In genomic region chr12:50400638-50401382, GRCh38 we compare ENCODE assay signal across 1 cellular context.
A peak's percentile ranks its signal among the peaks of the same experiment; 100 is the strongest.
TF ChIP-seq lines count a peak whose summit lies in the region.

TSS of gene LARP4 (plus strand) at chr12:50400885. CDS start at chr12:50401011, 126 bp downstream.

TF ChIP-seq in HepG2, 621 proteins besides CTCF, POLR2A, EP300 and RAD21 (continued from another document and continues in another):
- TF ChIP-seq ZNF646 (CRISPR knock-in tag; IDR thresholded peaks at IDR 0.05) (0 out of 2 replicates have a peak, but pooled peaks have one; percentile 69), BRD4 (CRISPR knock-in tag; IDR thresholded peaks at IDR 0.05) (peak; percentile 41; the same call in 1 of the 2 replicates), ZNF781 (CRISPR knock-in tag; IDR thresholded peaks at IDR 0.05; ENCODE audit: borderline replicate concordance, not compliant biosample characterization) (peak; percentile 30), NPAS2 (CRISPR knock-in tag; IDR thresholded peaks at IDR 0.05; ENCODE audit: borderline replicate concordance) (no peak), DMAP1 (CRISPR knock-in tag; IDR thresholded peaks at IDR 0.05) (peak; percentile 93; the same call in 1 of the 2 replicates), SRY (CRISPR knock-in tag; IDR thresholded peaks at IDR 0.05) (no peak; the same call in 1 of the 2 replicates), POLR2AphosphoS2 (IDR thresholded peaks at IDR 0.05; ENCODE audit: low read depth, low read length) (0 out of 2 replicates have a peak, but pooled peaks have one; percentile 60), ZNF562 (CRISPR knock-in tag; IDR thresholded peaks at IDR 0.05; ENCODE audit: borderline replicate concordance) (no peak), GFI1 (CRISPR knock-in tag; IDR thresholded peaks at IDR 0.05; ENCODE audit: borderline replicate concordance) (peak; percentile 75), HOXD1 (CRISPR knock-in tag; IDR thresholded peaks at IDR 0.05) (peak; percentile 64; the same call in 1 of the 2 replicates), PBX2 (CRISPR knock-in tag; IDR thresholded peaks at IDR 0.05) (no peak), TCF12 (IDR thresholded peaks at IDR 0.05) (no peak), TCF12 (CRISPR knock-in tag; IDR thresholded peaks at IDR 0.05) (no peak), ZSCAN31 (CRISPR knock-in tag; IDR thresholded peaks at IDR 0.05; ENCODE audit: low read depth) (peak; percentile 57), RARA (CRISPR knock-in tag; IDR thresholded peaks at IDR 0.05) (no peak; the same call in 1 of the 2 replicates), ZNF816 (CRISPR knock-in tag; IDR thresholded peaks at IDR 0.05; ENCODE audit: borderline replicate concordance) (peak; percentile 85), GRHL1 (CRISPR knock-in tag; conservative IDR thresholded peaks at IDR 0.05) (no peak), NCOA5 (CRISPR knock-in tag; IDR thresholded peaks at IDR 0.05) (no peak), ZNF543 (CRISPR knock-in tag; IDR thresholded peaks at IDR 0.05) (peak; percentile 76; the same call in 1 of the 2 replicates), SMARCC2 (IDR thresholded peaks at IDR 0.05) (no peak), ATF2 (CRISPR knock-in tag; IDR thresholded peaks at IDR 0.05) (0 out of 2 replicates have a peak, but pooled peaks have one; percentile 64), ZNF619 (CRISPR knock-in tag; IDR thresholded peaks at IDR 0.05) (peak; percentile 57; the same call in 1 of the 2 replicates), SIN3B (IDR thresholded peaks at IDR 0.05; ENCODE audit: low read length) (peak; percentile 67; the same call in 1 of the 2 replicates), SRSF4 (IDR thresholded peaks at IDR 0.05; ENCODE audit: low read depth, low read length, poor library complexity, severe bottlenecking) (no peak), ZNF446 (CRISPR knock-in tag; IDR thresholded peaks at IDR 0.05) (0 out of 2 replicates have a peak, but pooled peaks have one; percentile 26), CCDC6 (CRISPR knock-in tag; IDR thresholded peaks at IDR 0.05) (peak; percentile 65; the same call in 1 of the 2 replicates), ZNF749 (CRISPR knock-in tag; IDR thresholded peaks at IDR 0.05; ENCODE audit: borderline replicate concordance) (peak; percentile 66; the same call in 1 of the 2 replicates), RFX5 (IDR thresholded peaks at IDR 0.05; ENCODE audit: low read depth, low read length) (no peak), ZNF615 (CRISPR knock-in tag; IDR thresholded peaks at IDR 0.05; ENCODE audit: borderline replicate concordance) (peak; percentile 82), TBX2 (CRISPR knock-in tag; IDR thresholded peaks at IDR 0.05; ENCODE audit: borderline replicate concordance) (peak; percentile 84), CREBL2 (CRISPR knock-in tag; IDR thresholded peaks at IDR 0.05; ENCODE audit: borderline replicate concordance) (no peak), MAFG (CRISPR knock-in tag; IDR thresholded peaks at IDR 0.05) (peak; percentile 17; the same call in 1 of the 2 replicates), RFXAP (CRISPR knock-in tag; IDR thresholded peaks at IDR 0.05; ENCODE audit: borderline replicate concordance) (no peak), ZBTB3 (CRISPR knock-in tag; IDR thresholded peaks at IDR 0.05; ENCODE audit: borderline replicate concordance, low read depth) (peak; percentile 55; the same call in 1 of the 2 replicates), XRCC5 (optimal IDR thresholded peaks at IDR 0.05; ENCODE audit: low read length) (peak; percentile 43), ZNF383 (CRISPR knock-in tag; IDR thresholded peaks at IDR 0.05; ENCODE audit: borderline replicate concordance) (no peak), ZFYVE20 (CRISPR knock-in tag; IDR thresholded peaks at IDR 0.05; ENCODE audit: borderline replicate concordance, low read depth) (no peak), ZNF124 (CRISPR knock-in tag; IDR thresholded peaks at IDR 0.05) (peak; percentile 67; the same call in 1 of the 2 replicates), E2F2 (CRISPR knock-in tag; IDR thresholded peaks at IDR 0.05; ENCODE audit: borderline replicate concordance) (no peak), FOXO1 (CRISPR knock-in tag; IDR thresholded peaks at IDR 0.05) (0 out of 2 replicates have a peak, but pooled peaks have one; percentile 29), ISL2 (CRISPR knock-in tag; IDR thresholded peaks at IDR 0.05) (peak; percentile 61), ZNF343 (CRISPR knock-in tag; IDR thresholded peaks at IDR 0.05) (no peak), RBM39 (IDR thresholded peaks at IDR 0.05; ENCODE audit: low read depth, low read length, poor library complexity, severe bottlenecking) (peak; percentile 74), ZNF33B (CRISPR knock-in tag; IDR thresholded peaks at IDR 0.05) (peak; percentile 21; the same call in 1 of the 2 replicates), ZSCAN12 (CRISPR knock-in tag; IDR thresholded peaks at IDR 0.05) (no peak), DZIP1 (CRISPR knock-in tag; IDR thresholded peaks at IDR 0.05) (no peak)
